28 cellular contexts compared by ENCODE assay signal in genomic region chr5:75214409-75214808, GRCh38. TPM values are rescaled to one million over a fixed set of nuclear protein-coding genes. Genes with fewer than 3 reads are reported as not detected.
"Had no signal": no experiment of that assay in that cellular context is flagged by ENCODE, and none has a peak within 500 bp of the region (broad histone marks: within the 10 kb centered on the region; RNA-seq: fewer than 3 reads in every experiment).

No MANE protein-coding gene starts in this region.

- H3K27ac Mint-ChIP-seq: endodermal cell, mesothelial cell of epicardium, naive B cell had no signal

- H3K4me3 ChIP-seq: coronary artery, dorsolateral prefrontal cortex, esophagus squamous epithelium, gastrocnemius medialis, heart right ventricle, left lung, lower lobe of right lung, mucosa of descending colon had no signal

- H3K36me3 ChIP-seq: esophagus squamous epithelium, gastrocnemius medialis, heart right ventricle, left lung, lower lobe of right lung had no signal

- DNase-seq: dermis blood vessel endothelial cell; dorsolateral prefrontal cortex; effector CD4-positive, alpha-beta T cell; effector memory CD4-positive, alpha-beta T cell; endodermal cell; erythroblast; esophagus squamous epithelium; foreskin fibroblast; foreskin melanocyte; gastrocnemius medialis; glutamatergic neuron; head of caudate nucleus; heart right ventricle; hippocampal formation; left cardiac atrium; left lung; left ventricle myocardium superior; lower lobe of right lung; mesenchymal stem cell; naive B cell; naive thymus-derived CD8-positive, alpha-beta T cell had no signal

- H3K4me1 Mint-ChIP-seq: endodermal cell, mesothelial cell of epicardium, naive B cell had no signal

- H3K9me3 ChIP-seq: gastrocnemius medialis had no signal

- H3K27me3 ChIP-seq: dorsolateral prefrontal cortex, esophagus squamous epithelium, gastrocnemius medialis, heart right ventricle, left lung had no signal

- ATAC-seq: esophagus mucosa, gastrocnemius medialis, heart right ventricle, left cardiac atrium, left lung, left ventricle myocardium superior, lower lobe of right lung had no signal

- H3K4me1 ChIP-seq: esophagus squamous epithelium, gastrocnemius medialis, heart right ventricle, left lung, lower lobe of right lung had no signal

- H3K4me3 Mint-ChIP-seq: endodermal cell; mesothelial cell of epicardium; naive B cell; naive thymus-derived CD8-positive, alpha-beta T cell had no signal

- H3K27ac ChIP-seq: coronary artery, dorsolateral prefrontal cortex, epithelial cell of prostate, esophagus squamous epithelium, gastrocnemius medialis, heart right ventricle, left lung, lower lobe of right lung had no signal

RNA-seq across cellular contexts. Expression of gene ANKRD31, which starts 22.3 kb away (rescaled TPM):
- total RNA-seq: dermis blood vessel endothelial cell, glomerular endothelial cell, left ventricle myocardium superior, lung microvascular endothelial cell had no signal
